30 cellular contexts compared by ENCODE assay signal in genomic region chr5:68161156-68161555, GRCh38.
"Had no signal": no experiment of that assay in that cellular context is flagged by ENCODE, and none has a peak within 500 bp of the region (broad histone marks: within the 10 kb centered on the region; RNA-seq: fewer than 3 reads in every experiment).

No MANE protein-coding gene starts in this region.

- H3K4me1 ChIP-seq: ascending aorta, Peyer's patch had no signal

- DNase-seq: activated CD4-positive, alpha-beta T cell treated with anti-CD3 and anti-CD28 coated beads for 36 hours; activated CD4-positive, alpha-beta T cell treated with anti-CD3 and anti-CD28 coated beads, Interleukin-2, amount 10 ng/mL, durations not matched to agents 7 days and 5 days; activated CD4-positive, alpha-beta T cell treated with anti-CD3 and anti-CD28 coated beads, Interleukin-2, amount 50 U/mL, for 48 hours; activated CD8-positive, alpha-beta T cell treated with anti-CD3 and anti-CD28 coated beads, Interleukin-2, amount 10 ng/mL, durations not matched to agents 7 days and 5 days; activated gamma-delta T cell; activated naive CD4-positive, alpha-beta T cell treated with Interleukin-2 at 50 U/mL for 16 hours; activated naive CD8-positive, alpha-beta T cell treated with anti-CD3 and anti-CD28 coated beads, Interleukin-2, amount 10 ng/mL, durations not matched to agents 7 days and 5 days; activated T-cell treated with anti-CD3 and anti-CD28 coated beads, Interleukin-2, amount 50 U/mL, for 24 hours; amygdala; NCI-H1105; NCI-H1436; NCI-H1694; NCI-H1930; NCI-H2081 treated with DMSO at 0.1 percent for 48 hours; NCI-H510A; NCI-H526; NK-92 treated with Interleukin-12 subunit alpha and Interleukin-12 subunit beta, amount 100 ng/mL, for 24 hours; PC-3; Peyer's patch; RPMI8226; SIG-M5; SW 1271; T-helper 1 cell; T-helper 2 cell; T1000 had no signal

- H3K36me3 ChIP-seq: ascending aorta, cardiac muscle cell, Peyer's patch had no signal

- H3K4me3 ChIP-seq: ascending aorta, cardiac muscle cell, Peyer's patch had no signal

- ATAC-seq: activated CD4-positive, alpha-beta T cell treated with anti-CD3 and anti-CD28 coated beads for 36 hours; activated CD4-positive, CD25-positive, alpha-beta regulatory T cell treated with anti-CD3 and anti-CD28 coated beads, Interleukin-2, amount 50 U/mL, for 24 hours; activated CD8-positive, alpha-beta T cell treated with anti-CD3 and anti-CD28 coated beads, Interleukin-2, amount 10 ng/mL, durations not matched to agents 7 days and 5 days; PC-3; WTC11 had no signal

- H3K9me3 ChIP-seq: ascending aorta, Peyer's patch had no signal

- H3K27ac ChIP-seq: ascending aorta, cardiac muscle cell, KMS-11, Peyer's patch had no signal

- H3K27me3 ChIP-seq: ascending aorta, cardiac muscle cell, Peyer's patch had no signal
